ENCODE assay signal across 8 cellular contexts in the genomic region with DNA sequence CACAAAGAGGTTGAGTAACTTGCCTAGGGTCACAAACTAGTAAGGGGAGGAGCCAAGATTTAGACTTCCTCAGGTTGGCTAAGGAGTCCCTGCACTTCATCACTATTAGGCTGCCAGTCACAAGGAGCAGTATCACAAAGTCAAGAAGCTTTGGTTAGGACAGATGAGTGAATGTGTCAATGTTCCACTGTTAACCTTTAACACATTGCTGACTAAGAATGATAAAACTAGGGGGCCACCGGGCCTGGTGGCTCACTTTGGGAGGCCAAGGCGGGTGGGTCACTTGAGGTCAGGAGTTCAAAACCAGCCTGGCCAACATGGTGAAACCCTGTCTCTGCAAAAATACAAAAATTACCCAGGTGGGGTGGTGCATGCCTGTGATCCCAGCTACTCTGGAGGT. TPM values are rescaled to one million over a fixed set of nuclear protein-coding genes. Genes with fewer than 3 reads are reported as not detected.
DNase-seq lines count a peak whose midpoint lies in the region; ATAC-seq and TF ChIP-seq lines count a peak whose summit lies in the region.
"Had no signal": no experiment of that assay in that cellular context is flagged by ENCODE, and none has a peak within 500 bp of the region (broad histone marks: within the 10 kb centered on the region; RNA-seq: fewer than 3 reads in every experiment).

No MANE protein-coding gene starts in this region.

- H3K27ac Mint-ChIP-seq in naive thymus-derived CD4-positive, alpha-beta T cell = peak overlapping the region in 8 of 9 donors; percentile 48 to 97 (median 88)
- no peak overlapping the region for H3K27ac Mint-ChIP-seq in WTC11

- no peak for DNase-seq in naive thymus-derived CD4-positive, alpha-beta T cell
- DNase-seq in ascending aorta (ENCODE audit: low spot score in 2 of 2) (no peak), iPS-NIHi7 (ENCODE audit: extremely low spot score) (no peak), WTC11 (ENCODE audit: low spot score) (no peak)

- TF ChIP-seq CTCF in ascending aorta (IDR thresholded peaks at IDR 0.05) = no peak
- TF ChIP-seq CTCF in WTC11 (IDR thresholded peaks at IDR 0.05) = no peak

- H3K9me3 Mint-ChIP-seq in naive thymus-derived CD4-positive, alpha-beta T cell = peaks cover 0 to 13% (median 0%) of the 10 kb centered on the region in 11 donors
- peaks cover 23% of the 10 kb centered on the region for H3K9me3 Mint-ChIP-seq in WTC11

- peak overlapping the region; percentile 12 for H3K27ac ChIP-seq in naive thymus-derived CD4-positive, alpha-beta T cell (ENCODE audit: low read depth, low read length)
- H3K27ac ChIP-seq in ascending aorta = no peak overlapping the region
- H3K27ac ChIP-seq: thoracic aorta had no signal

- peak overlapping the region in 6 of 10 donors; percentile 6 to 65 (median 35) for H3K4me3 Mint-ChIP-seq in naive thymus-derived CD4-positive, alpha-beta T cell
- H3K4me3 Mint-ChIP-seq in WTC11 = no peak overlapping the region

- intact Hi-C loops in naive thymus-derived CD4-positive, alpha-beta T cell (cut with micrococcal nuclease) = loop anchor here in 1 of 2 donors (2.0 kb wide), 1 partner anchor 14 kb away; no protein-coding TSS in a partner anchor
- intact Hi-C loops in ascending aorta (cut with DNase I) = no loop called here

- no peaks in the 10 kb centered on the region for H3K9me3 ChIP-seq in naive thymus-derived CD4-positive, alpha-beta T cell (ENCODE audit: control insufficient read depth in 2 of 3, low read length in 3 of 3)
- peaks cover 0 to 7% of the 10 kb centered on the region in 2 donors for H3K9me3 ChIP-seq in ascending aorta
- H3K9me3 ChIP-seq: thoracic aorta had no signal

- H3K4me1 Mint-ChIP-seq in naive thymus-derived CD4-positive, alpha-beta T cell = peaks cover 65 to 100% (median 95%) of the 10 kb centered on the region in 7 donors
- peaks cover 6% of the 10 kb centered on the region for H3K4me1 Mint-ChIP-seq in WTC11

- CTCF ChIA-PET in naive thymus-derived CD4-positive, alpha-beta T cell (lab: Charles Lee) = interaction anchor here (0.7 to 1.4 kb wide), 3 partner anchors 29 to 31 kb away, joined by 3 to 4 read pairs (median 4); no protein-coding TSS in a partner anchor
- CTCF ChIA-PET in WTC11 (lab: Charles Lee) = interaction anchor here (0.5 to 1.3 kb wide), 2 partner anchors 30 to 157 kb away, joined by 3 to 4 read pairs; no protein-coding TSS in a partner anchor

- H3K27me3 Mint-ChIP-seq in naive thymus-derived CD4-positive, alpha-beta T cell = no peaks in the 10 kb centered on the region
- no peaks in the 10 kb centered on the region for H3K27me3 Mint-ChIP-seq in WTC11 (ENCODE audit: low read depth)

- no peaks in the 10 kb centered on the region for H3K27me3 ChIP-seq in naive thymus-derived CD4-positive, alpha-beta T cell (ENCODE audit: control insufficient read depth in 2 of 2, insufficient read depth in 2 of 2, low read length in 2 of 2)
- H3K27me3 ChIP-seq in ascending aorta = no peaks in the 10 kb centered on the region

- peaks cover 0 to 51% (median 29%) of the 10 kb centered on the region in 5 donors for H3K36me3 Mint-ChIP-seq in naive thymus-derived CD4-positive, alpha-beta T cell
- H3K36me3 Mint-ChIP-seq in WTC11 = peaks cover 24% of the 10 kb centered on the region

- POLR2A ChIA-PET in naive thymus-derived CD4-positive, alpha-beta T cell (lab: Charles Lee) = interaction anchor here (0.5 to 2.5 kb wide), 8 partner anchors 9 to 59 kb away, joined by 3 to 9 read pairs (median 3); no protein-coding TSS in a partner anchor
- POLR2A ChIA-PET in WTC11 (lab: Charles Lee) = no interaction called here

- H3K36me3 ChIP-seq in naive thymus-derived CD4-positive, alpha-beta T cell (ENCODE audit: control insufficient read depth in 2 of 3, insufficient read depth in 3 of 3, low read length in 3 of 3) = no peaks in the 10 kb centered on the region
- no peaks in the 10 kb centered on the region for H3K36me3 ChIP-seq in ascending aorta
- H3K36me3 ChIP-seq: thoracic aorta had no signal

- peak; percentile 62 for ATAC-seq in GM18868 (IDR thresholded peaks at IDR 0.05; ENCODE audit: unreplicated experiment)
- peak; percentile 57 for ATAC-seq in GM21576 (IDR thresholded peaks at IDR 0.05; ENCODE audit: unreplicated experiment)
- ATAC-seq in HG03457 (IDR thresholded peaks at IDR 0.05; ENCODE audit: unreplicated experiment) = peak; percentile 95
- no peak for ATAC-seq in naive thymus-derived CD4-positive, alpha-beta T cell
- ATAC-seq in WTC11 = no peak

- H3K4me3 ChIP-seq in naive thymus-derived CD4-positive, alpha-beta T cell (ENCODE audit: low read length) = no peak overlapping the region
- no peak overlapping the region for H3K4me3 ChIP-seq in ascending aorta
- H3K4me3 ChIP-seq: thoracic aorta had no signal

- H3K4me1 ChIP-seq in naive thymus-derived CD4-positive, alpha-beta T cell (ENCODE audit: control insufficient read depth in 2 of 2, insufficient read depth in 2 of 2, low read length in 2 of 2) = peaks cover 13 to 71% of the 10 kb centered on the region in 2 donors
- H3K4me1 ChIP-seq in ascending aorta = no peaks in the 10 kb centered on the region

TF ChIP-seq in WTC11, 78 proteins besides CTCF, POLR2A, EP300 and RAD21:
- TF ChIP-seq NFE2L1 (CRISPR knock-in tag; IDR thresholded peaks at IDR 0.05) = no peak
- no peak for TF ChIP-seq ATF1 (CRISPR knock-in tag; IDR thresholded peaks at IDR 0.05)
- TF ChIP-seq, protein P1, sequence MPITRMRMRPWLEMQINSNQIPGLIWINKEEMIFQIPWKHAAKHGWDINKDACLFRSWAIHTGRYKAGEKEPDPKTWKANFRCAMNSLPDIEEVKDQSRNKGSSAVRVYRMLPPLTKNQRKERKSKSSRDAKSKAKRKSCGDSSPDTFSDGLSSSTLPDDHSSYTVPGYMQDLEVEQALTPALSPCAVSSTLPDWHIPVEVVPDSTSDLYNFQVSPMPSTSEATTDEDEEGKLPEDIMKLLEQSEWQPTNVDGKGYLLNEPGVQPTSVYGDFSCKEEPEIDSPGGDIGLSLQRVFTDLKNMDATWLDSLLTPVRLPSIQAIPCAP (CRISPR knock-in tag; IDR thresholded peaks at IDR 0.05) = no peak
- no peak for TF ChIP-seq NFATC4 (CRISPR knock-in tag; IDR thresholded peaks at IDR 0.05)
- TF ChIP-seq, protein P2, sequence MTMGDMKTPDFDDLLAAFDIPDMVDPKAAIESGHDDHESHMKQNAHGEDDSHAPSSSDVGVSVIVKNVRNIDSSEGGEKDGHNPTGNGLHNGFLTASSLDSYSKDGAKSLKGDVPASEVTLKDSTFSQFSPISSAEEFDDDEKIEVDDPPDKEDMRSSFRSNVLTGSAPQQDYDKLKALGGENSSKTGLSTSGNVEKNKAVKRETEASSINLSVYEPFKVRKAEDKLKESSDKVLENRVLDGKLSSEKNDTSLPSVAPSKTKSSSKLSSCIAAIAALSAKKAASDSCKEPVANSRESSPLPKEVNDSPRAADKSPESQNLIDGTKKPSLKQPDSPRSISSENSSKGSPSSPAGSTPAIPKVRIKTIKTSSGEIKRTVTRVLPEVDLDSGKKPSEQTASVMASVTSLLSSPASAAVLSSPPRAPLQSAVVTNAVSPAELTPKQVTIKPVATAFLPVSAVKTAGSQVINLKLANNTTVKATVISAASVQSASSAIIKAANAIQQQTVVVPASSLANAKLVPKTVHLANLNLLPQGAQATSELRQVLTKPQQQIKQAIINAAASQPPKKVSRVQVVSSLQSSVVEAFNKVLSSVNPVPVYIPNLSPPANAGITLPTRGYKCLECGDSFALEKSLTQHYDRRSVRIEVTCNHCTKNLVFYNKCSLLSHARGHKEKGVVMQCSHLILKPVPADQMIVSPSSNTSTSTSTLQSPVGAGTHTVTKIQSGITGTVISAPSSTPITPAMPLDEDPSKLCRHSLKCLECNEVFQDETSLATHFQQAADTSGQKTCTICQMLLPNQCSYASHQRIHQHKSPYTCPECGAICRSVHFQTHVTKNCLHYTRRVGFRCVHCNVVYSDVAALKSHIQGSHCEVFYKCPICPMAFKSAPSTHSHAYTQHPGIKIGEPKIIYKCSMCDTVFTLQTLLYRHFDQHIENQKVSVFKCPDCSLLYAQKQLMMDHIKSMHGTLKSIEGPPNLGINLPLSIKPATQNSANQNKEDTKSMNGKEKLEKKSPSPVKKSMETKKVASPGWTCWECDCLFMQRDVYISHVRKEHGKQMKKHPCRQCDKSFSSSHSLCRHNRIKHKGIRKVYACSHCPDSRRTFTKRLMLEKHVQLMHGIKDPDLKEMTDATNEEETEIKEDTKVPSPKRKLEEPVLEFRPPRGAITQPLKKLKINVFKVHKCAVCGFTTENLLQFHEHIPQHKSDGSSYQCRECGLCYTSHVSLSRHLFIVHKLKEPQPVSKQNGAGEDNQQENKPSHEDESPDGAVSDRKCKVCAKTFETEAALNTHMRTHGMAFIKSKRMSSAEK (CRISPR knock-in tag; IDR thresholded peaks at IDR 0.05; ENCODE audit: borderline replicate concordance) = no peak

RNA-seq across cellular contexts. Expression of a gene that starts 32.0 kb away (rescaled TPM):
- total RNA-seq in naive thymus-derived CD4-positive, alpha-beta T cell = 100 to 1,000 TPM; 270 to 495 (median 437) TPM
- polyA plus RNA-seq in naive thymus-derived CD4-positive, alpha-beta T cell = 100 to 1,000 TPM; 811 to 922 TPM
- 107 TPM for total RNA-seq in ascending aorta
- total RNA-seq in WTC11 (2021) = 102 to 116 TPM (median 114 TPM) in 3 replicates

Comparison
In these comparisons a context has a peak if more than half of its experiments do, and no peak if none do; other contexts are left out.
1. ATAC-seq: peak in GM18868 (single experiment), GM21576 (single experiment) and HG03457 (single experiment); none in naive thymus-derived CD4-positive, alpha-beta T cell (single experiment) and WTC11 (single experiment).